Comparison of ENCODE assay signal across 8 cellular contexts in the genomic region with DNA sequence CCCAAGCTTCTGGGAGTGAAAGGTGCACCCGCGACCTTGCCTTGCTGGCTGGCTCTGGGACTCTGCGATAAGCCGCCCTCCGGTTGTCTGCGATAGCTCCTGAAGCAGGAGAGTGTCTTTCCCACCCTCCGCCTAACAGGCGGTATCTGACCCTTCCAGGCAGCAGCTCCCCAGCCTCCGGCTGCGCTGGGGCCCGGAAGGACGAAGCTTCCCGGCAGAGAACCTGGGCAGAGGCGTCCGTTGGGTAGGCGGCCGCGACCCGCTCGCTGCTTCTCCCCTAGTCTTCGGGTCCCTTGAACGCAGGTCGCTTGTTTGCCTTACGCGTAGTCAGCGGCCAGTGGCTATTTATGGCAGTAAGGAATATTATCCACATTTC. TPM values are rescaled to one million over a fixed set of nuclear protein-coding genes. Genes with fewer than 3 reads are reported as not detected.
DNase-seq lines count a peak whose midpoint lies in the region; ATAC-seq, FAIRE-seq and TF ChIP-seq lines count a peak whose summit lies in the region.

No MANE protein-coding gene starts in this region.

- H3K27ac ChIP-seq in CD4-positive, CD25-positive, alpha-beta regulatory T cell (ENCODE audit: insufficient read depth, low read length, poor library complexity, severe bottlenecking), result peak overlapping the region; percentile 100

- H3K4me1 Mint-ChIP-seq in CD4-positive, CD25-positive, alpha-beta regulatory T cell, result peaks cover 47 to 74% (median 54%) of the 10 kb centered on the region in 4 donors
- H3K4me1 Mint-ChIP-seq in T-cell, result peaks cover 54 to 62% (median 59%) of the 10 kb centered on the region in 3 donors
- peaks cover 36% of the 10 kb centered on the region for H3K4me1 Mint-ChIP-seq in nephron

- no peaks in the 10 kb centered on the region for H3K9me3 Mint-ChIP-seq in CD4-positive, CD25-positive, alpha-beta regulatory T cell
- H3K9me3 Mint-ChIP-seq in T-cell (peaks cover 0 to 2% (median 0%) of the 10 kb centered on the region in 3 donors), nephron (peaks cover 4% of the 10 kb centered on the region)

- ATAC-seq in CD4-positive, CD25-positive, alpha-beta regulatory T cell (ENCODE audit: low read depth in 2 of 2), result peak; percentile 4 to 7
- ATAC-seq in HG03196 (IDR thresholded peaks at IDR 0.05; ENCODE audit: unreplicated experiment), result peak; percentile 16
- ATAC-seq in T-cell (replicated peaks in 1 of 4), result peak; percentile 12 to 20 (median 15)

- peak overlapping the region; percentile 99 to 100 (median 100) for H3K27ac Mint-ChIP-seq in CD4-positive, CD25-positive, alpha-beta regulatory T cell
- H3K27ac Mint-ChIP-seq in T-cell (peak overlapping the region; percentile 99 to 100), nephron (peak overlapping the region; percentile 95 to 99 (median 97))

- DNase-seq in CD4-positive, CD25-positive, alpha-beta regulatory T cell, result peak in 1 of 3 donors; percentile 32
- DNase-seq in GM19239 (ENCODE audit: insufficient read length, low spot score), result no peak
- DNase-seq in T-cell, result peak in 9 of 34 experiments; percentile 5 to 30 (median 14)
- no peak for DNase-seq in epithelial cell of proximal tubule (ENCODE audit: low read depth)
- DNase-seq in epidermal melanocyte (ENCODE audit: insufficient read length, low spot score), result no peak
- no peak for DNase-seq in NCI-H1105 (lab: John Stamatoyannopoulos, UW)

- POLR2A ChIA-PET in T-cell (lab: Charles Lee), result interaction anchor here (0.5 to 1.5 kb wide), 7 partner anchors 33 to 1908 kb away, joined by 3 to 5 read pairs (median 3); no protein-coding TSS in a partner anchor

- no peaks in the 10 kb centered on the region for H3K27me3 ChIP-seq in CD4-positive, CD25-positive, alpha-beta regulatory T cell (ENCODE audit: control insufficient read depth, insufficient read depth, low read length)

- H3K9me3 ChIP-seq in CD4-positive, CD25-positive, alpha-beta regulatory T cell (ENCODE audit: control insufficient read depth in 2 of 2, low read length in 2 of 2), result no peaks in the 10 kb centered on the region

- H3K4me1 ChIP-seq in CD4-positive, CD25-positive, alpha-beta regulatory T cell (ENCODE audit: control insufficient read depth, insufficient read depth, low read length, poor library complexity, severe bottlenecking), result peaks cover 58% of the 10 kb centered on the region

- TF ChIP-seq CTCF in epithelial cell of proximal tubule (conservative IDR thresholded peaks at IDR 0.05; ENCODE audit: low read depth, low read length), result no peak
- no peak for TF ChIP-seq CTCF in nephron (IDR thresholded peaks at IDR 0.05; ENCODE audit: unreplicated experiment in 3 of 3)

- CTCF ChIA-PET in T-cell (lab: Charles Lee), result interaction anchor here (0.9 to 3.3 kb wide), 3 partner anchors 33 to 1170 kb away, joined by 4 to 33 read pairs (median 4); no protein-coding TSS in a partner anchor

- peak overlapping the region; percentile 92 to 98 (median 98) for H3K4me3 Mint-ChIP-seq in CD4-positive, CD25-positive, alpha-beta regulatory T cell
- H3K4me3 Mint-ChIP-seq in T-cell, result peak overlapping the region; percentile 86 to 99 (median 96)
- peak overlapping the region; percentile 94 to 98 (median 98) for H3K4me3 Mint-ChIP-seq in nephron

- peak overlapping the region; percentile 75 for H3K4me3 ChIP-seq in CD4-positive, CD25-positive, alpha-beta regulatory T cell (ENCODE audit: low read depth, low read length)
- H3K4me3 ChIP-seq in epithelial cell of proximal tubule (ENCODE audit: low read depth, low read length), result peak overlapping the region; percentile 75

- FAIRE-seq in GM19239 (lab: Jason Lieb, UNC), result peak; percentile 69

- no peaks in the 10 kb centered on the region for H3K27me3 Mint-ChIP-seq in CD4-positive, CD25-positive, alpha-beta regulatory T cell
- H3K27me3 Mint-ChIP-seq in T-cell, result no peaks in the 10 kb centered on the region
- no peaks in the 10 kb centered on the region for H3K27me3 Mint-ChIP-seq in nephron (ENCODE audit: low read depth)

- peaks cover 3% of the 10 kb centered on the region for H3K36me3 ChIP-seq in CD4-positive, CD25-positive, alpha-beta regulatory T cell (ENCODE audit: control insufficient read depth, insufficient read depth, low read length)

- peaks cover 16% of the 10 kb centered on the region for H3K36me3 Mint-ChIP-seq in CD4-positive, CD25-positive, alpha-beta regulatory T cell
- H3K36me3 Mint-ChIP-seq in T-cell (peaks cover 17% of the 10 kb centered on the region), nephron (ENCODE audit: low read depth) (peaks cover 9% of the 10 kb centered on the region)

RNA-seq across cellular contexts. Expression of gene RHBDD1, which starts 0.4 kb away (rescaled TPM):
- 56.4 TPM for total RNA-seq in CD4-positive, CD25-positive, alpha-beta regulatory T cell
- polyA plus RNA-seq in CD4-positive, CD25-positive, alpha-beta regulatory T cell, result 10 to 100 TPM; 24.7 to 39.6 (median 26.1) TPM
- total RNA-seq in T-cell (10 to 100 TPM; 41.0 to 53.2 (median 47.8) TPM), epithelial cell of proximal tubule (11.8 and 14.1 TPM in 2 replicates)

RNA-seq across cellular contexts. Expression of gene IRS1, which starts 35.8 kb away (rescaled TPM):
- total RNA-seq in CD4-positive, CD25-positive, alpha-beta regulatory T cell, result 3.5 TPM
- polyA plus RNA-seq in CD4-positive, CD25-positive, alpha-beta regulatory T cell, result under 1 TPM in 3 of 4 donors, not detected in 1; 0.05 to 0.17 (median 0.13) TPM
- total RNA-seq in T-cell (1 to 10 TPM; 3.7 to 8.7 (median 6.7) TPM), epithelial cell of proximal tubule (13.0 and 25.8 TPM in 2 replicates)
